ENCODE assay signal across 1 cellular context in the genomic region with DNA sequence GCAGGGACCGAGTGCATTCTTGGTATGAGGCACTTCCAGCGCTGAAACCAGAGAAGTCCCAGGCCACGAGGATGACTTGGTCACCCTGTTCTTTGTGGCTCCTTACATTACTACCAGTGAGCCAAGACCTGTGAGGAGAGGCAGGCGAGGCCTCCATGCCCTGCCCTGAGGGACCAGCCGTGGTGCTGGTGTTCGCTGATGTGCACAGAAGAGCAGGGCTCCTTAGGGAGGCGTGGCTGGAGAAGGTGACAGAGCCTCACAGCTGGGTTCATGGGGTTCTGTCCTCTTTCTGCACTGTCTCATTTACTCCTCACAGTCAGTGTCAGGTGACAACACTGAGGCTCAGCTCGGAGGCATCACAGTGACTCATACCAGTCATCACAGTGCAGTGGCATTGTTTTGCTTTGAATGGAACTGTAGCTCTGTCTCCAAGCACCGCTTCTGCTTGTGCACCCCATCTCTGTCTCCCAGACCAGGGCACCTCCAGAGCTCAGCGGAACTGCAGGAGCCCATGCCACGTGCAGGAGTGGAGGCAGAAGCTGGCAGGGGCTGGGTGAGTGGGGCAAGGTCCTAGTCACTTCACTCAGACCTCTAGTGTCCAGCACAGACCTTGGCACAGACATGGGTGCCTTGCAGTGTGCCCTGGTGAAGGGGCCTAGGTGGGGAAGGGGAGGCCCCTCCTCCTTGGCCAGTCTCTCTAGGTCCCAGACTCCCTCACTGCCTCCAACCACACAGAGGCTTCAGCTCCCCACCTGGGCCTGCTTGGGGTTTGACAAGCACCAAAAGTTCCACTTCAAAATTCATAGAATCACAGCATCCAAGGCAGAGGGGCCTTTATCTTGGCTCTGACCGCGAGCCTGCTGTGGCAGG.
TF ChIP-seq lines count a peak whose summit lies in the region.

No MANE protein-coding gene starts in this region.

TF ChIP-seq in HepG2, 621 proteins besides CTCF, POLR2A, EP300 and RAD21 (continued from another document):
- TF ChIP-seq CREB1 (IDR thresholded peaks at IDR 0.05) (0 out of 2 replicates have a peak, but pooled peaks have one; percentile 12), CREB1 (CRISPR knock-in tag; IDR thresholded peaks at IDR 0.05) (no peak)
